21 cellular contexts compared by ENCODE assay signal in the genomic region with DNA sequence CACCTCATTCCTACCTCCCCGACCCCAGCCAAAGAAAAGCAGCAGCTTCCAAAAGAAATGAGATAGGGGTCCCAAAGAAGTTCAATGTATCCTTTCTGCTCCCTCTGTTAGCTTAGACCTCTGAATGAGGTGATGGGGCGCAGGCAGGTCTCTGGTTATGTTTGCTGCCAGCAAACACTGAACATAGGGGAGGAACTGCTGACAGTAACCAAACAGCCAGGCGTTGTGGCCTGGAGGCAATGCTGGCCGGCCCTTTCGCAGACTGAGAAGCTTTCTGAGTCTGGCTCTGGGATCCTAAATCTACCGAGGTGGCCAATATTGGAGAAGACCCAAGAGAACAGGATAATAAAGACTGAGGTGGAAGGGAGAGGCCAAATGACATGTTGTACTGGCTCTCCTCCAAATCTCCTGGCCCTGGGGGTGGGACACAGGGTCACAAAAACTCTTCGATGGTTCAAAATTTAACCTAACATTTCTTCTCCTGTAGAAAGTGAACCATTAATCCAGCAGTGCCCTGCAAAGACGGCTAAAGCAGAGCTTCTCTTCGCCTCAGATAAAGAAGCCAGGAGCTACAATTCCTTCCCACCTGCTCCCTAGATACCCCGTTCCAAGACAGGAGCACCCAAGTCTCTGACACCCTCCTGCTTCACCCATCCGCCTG. TPM values are rescaled to one million over a fixed set of nuclear protein-coding genes. Genes with fewer than 3 reads are reported as not detected.
DNase-seq lines count a peak whose midpoint lies in the region; ATAC-seq and TF ChIP-seq lines count a peak whose summit lies in the region.
"Had no signal": no experiment of that assay in that cellular context is flagged by ENCODE, and none has a peak within 500 bp of the region (broad histone marks: within the 10 kb centered on the region; RNA-seq: fewer than 3 reads in every experiment).

No MANE protein-coding gene starts in this region.

- H3K27me3 ChIP-seq in mesenchymal stem cell (ENCODE audit: control insufficient read depth in 1 of 2, insufficient read depth in 1 of 2, low read length in 2 of 2) (no peaks in the 10 kb centered on the region), transverse colon (no peaks in the 10 kb centered on the region)
- H3K27me3 ChIP-seq: brain microvascular endothelial cell, spleen had no signal

- no peak overlapping the region for H3K4ac ChIP-seq in mesenchymal stem cell (ENCODE audit: low read depth in 1 of 2, low read length in 2 of 2)

- no TSS peak for BruUV-seq in MCF 10A (replicated peaks; lab: Mats Ljungman, UMichigan)

- H3K9me3 ChIP-seq in mesenchymal stem cell (ENCODE audit: control insufficient read depth, low read length): no peaks in the 10 kb centered on the region
- no peaks in the 10 kb centered on the region for H3K9me3 ChIP-seq in transverse colon
- H3K9me3 ChIP-seq: spleen had no signal

- H3K9me3 Mint-ChIP-seq in activated naive CD4-positive, alpha-beta T cell treated with anti-CD3 and anti-CD28 coated beads, Interleukin-2, amount 50 U/mL, for 24 hours: no peaks in the 10 kb centered on the region
- H3K9me3 Mint-ChIP-seq in MCF 10A (ENCODE audit: unreplicated experiment): no peaks in the 10 kb centered on the region
- no peaks in the 10 kb centered on the region for H3K9me3 Mint-ChIP-seq in activated naive CD8-positive, alpha-beta T cell treated with anti-CD3 and anti-CD28 coated beads, Interleukin-2, amount 50 U/mL, for 24 hours
- H3K9me3 Mint-ChIP-seq: activated naive CD4-positive, alpha-beta T cell treated with anti-CD3 and anti-CD28 coated beads, Interleukin-2, amount 10 ng/mL, durations not matched to agents 7 days and 5 days; CD4-positive, alpha-beta memory T cell had no signal

- H3K36me3 Mint-ChIP-seq in activated naive CD4-positive, alpha-beta T cell treated with anti-CD3 and anti-CD28 coated beads, Interleukin-2, amount 50 U/mL, for 24 hours: no peaks in the 10 kb centered on the region
- H3K36me3 Mint-ChIP-seq in MCF 10A (ENCODE audit: insufficient read depth, unreplicated experiment): no peaks in the 10 kb centered on the region
- no peaks in the 10 kb centered on the region for H3K36me3 Mint-ChIP-seq in activated naive CD8-positive, alpha-beta T cell treated with anti-CD3 and anti-CD28 coated beads, Interleukin-2, amount 50 U/mL, for 24 hours (ENCODE audit: low read depth)
- H3K36me3 Mint-ChIP-seq: CD4-positive, alpha-beta memory T cell had no signal

- in situ Hi-C loops in transverse colon (cut with MboI; ENCODE audit: low pct_ligation_motif_present in 1 of 4, low pct_unique_long_range_greater_than_20kb in 1 of 4, low sequenced_read_pairs in 3 of 4): no loop called here

- POLR2A ChIA-PET in MCF 10A (lab: Yijun Ruan, JAX): interaction anchor here (0.6 to 6.0 kb wide), 15 partner anchors 10 to 201 kb away, joined by 3 to 61 read pairs (median 4); a partner anchor contains a TSS

- no peak overlapping the region for H3K23ac ChIP-seq in mesenchymal stem cell (ENCODE audit: low read length in 2 of 2)

- H3K79me1 ChIP-seq in mesenchymal stem cell (replicated peaks; ENCODE audit: low read length, poor library complexity, severe bottlenecking): no peaks in the 10 kb centered on the region

- no peak overlapping the region for H3K14ac ChIP-seq in mesenchymal stem cell (ENCODE audit: low read length in 2 of 2)

- H3K27ac Mint-ChIP-seq in activated naive CD4-positive, alpha-beta T cell treated with anti-CD3 and anti-CD28 coated beads, Interleukin-2, amount 50 U/mL, for 24 hours: peak overlapping the region; percentile 23
- H3K27ac Mint-ChIP-seq in MCF 10A (ENCODE audit: low read depth, unreplicated experiment): peak overlapping the region; percentile 94
- H3K27ac Mint-ChIP-seq in activated naive CD8-positive, alpha-beta T cell treated with anti-CD3 and anti-CD28 coated beads, Interleukin-2, amount 50 U/mL, for 24 hours: no peak overlapping the region
- H3K27ac Mint-ChIP-seq: activated naive CD4-positive, alpha-beta T cell treated with anti-CD3 and anti-CD28 coated beads, Interleukin-2, amount 10 ng/mL, durations not matched to agents 7 days and 5 days had no signal

- H3K4me1 ChIP-seq in mesenchymal stem cell (ENCODE audit: control insufficient read depth, insufficient read depth, low read depth, low read length): peaks cover 2% of the 10 kb centered on the region
- peaks cover 0 to 40% (median 21%) of the 10 kb centered on the region in 4 donors for H3K4me1 ChIP-seq in transverse colon

- intact Hi-C loops in MCF 10A (cut with micrococcal nuclease): loop anchor here (1.0 to 5.0 kb wide), 2 partner anchors 65 to 376 kb away; no protein-coding TSS in a partner anchor
- intact Hi-C loops in transverse colon (cut with DNase I; ENCODE audit: low total_unique reads): no loop called here

- H3K18ac ChIP-seq in mesenchymal stem cell (ENCODE audit: low read depth in 1 of 2, low read length in 2 of 2): no peak overlapping the region

- no peak overlapping the region for H2AFZ ChIP-seq in mesenchymal stem cell (ENCODE audit: low read depth, low read length)

- no peak for TF ChIP-seq CTCF in MCF 10A (IDR thresholded peaks at IDR 0.05; ENCODE audit: unreplicated experiment)
- no peak for TF ChIP-seq CTCF in transverse colon (IDR thresholded peaks at IDR 0.05)

- no peak overlapping the region for H3K27ac ChIP-seq in mesenchymal stem cell (ENCODE audit: low read length, poor library complexity, severe bottlenecking)
- peak overlapping the region; percentile 79 to 89 (median 87) for H3K27ac ChIP-seq in transverse colon
- H3K27ac ChIP-seq: brain microvascular endothelial cell, KMS-11, spleen had no signal

- no peak overlapping the region for H2BK15ac ChIP-seq in mesenchymal stem cell (ENCODE audit: low read depth, poor library complexity, severe bottlenecking)

- CTCF ChIA-PET in MCF 10A (lab: Yijun Ruan, JAX): interaction anchor here (0.5 to 7.9 kb wide), 13 partner anchors 11 to 794 kb away, joined by 3 to 71 read pairs (median 3); no protein-coding TSS in a partner anchor

- no peak overlapping the region for H3K4me3 Mint-ChIP-seq in activated naive CD4-positive, alpha-beta T cell treated with anti-CD3 and anti-CD28 coated beads, Interleukin-2, amount 50 U/mL, for 24 hours
- H3K4me3 Mint-ChIP-seq in MCF 10A (ENCODE audit: unreplicated experiment): peak overlapping the region; percentile 74
- no peak overlapping the region for H3K4me3 Mint-ChIP-seq in activated naive CD8-positive, alpha-beta T cell treated with anti-CD3 and anti-CD28 coated beads, Interleukin-2, amount 50 U/mL, for 24 hours
- H3K4me3 Mint-ChIP-seq: activated naive CD4-positive, alpha-beta T cell treated with anti-CD3 and anti-CD28 coated beads, Interleukin-2, amount 10 ng/mL, durations not matched to agents 7 days and 5 days; CD4-positive, alpha-beta memory T cell had no signal

- no peak overlapping the region for H3K4me2 ChIP-seq in mesenchymal stem cell (ENCODE audit: low read length, poor library complexity, severe bottlenecking)
- H3K4me2 ChIP-seq: KMS-11 had no signal

- peak overlapping the region in 1 of 2 experiments; percentile 54 for H3K4me3 ChIP-seq in mesenchymal stem cell (ENCODE audit: insufficient read depth in 1 of 2, low read depth in 1 of 2, low read length in 2 of 2)
- H3K4me3 ChIP-seq in transverse colon: peak overlapping the region in 2 of 4 donors; percentile 33 to 46
- H3K4me3 ChIP-seq: spleen had no signal

- no peak overlapping the region for H4K91ac ChIP-seq in mesenchymal stem cell (ENCODE audit: low read length)

- peaks cover 16% of the 10 kb centered on the region for H3K4me1 Mint-ChIP-seq in activated naive CD4-positive, alpha-beta T cell treated with anti-CD3 and anti-CD28 coated beads, Interleukin-2, amount 50 U/mL, for 24 hours
- H3K4me1 Mint-ChIP-seq in MCF 10A (ENCODE audit: insufficient read depth, unreplicated experiment): peaks cover 35% of the 10 kb centered on the region
- peaks cover 13% of the 10 kb centered on the region for H3K4me1 Mint-ChIP-seq in activated naive CD8-positive, alpha-beta T cell treated with anti-CD3 and anti-CD28 coated beads, Interleukin-2, amount 50 U/mL, for 24 hours

- DNase-seq in activated naive CD4-positive, alpha-beta T cell treated with Interleukin-2 at 50 U/mL for 16 hours: no peak
- DNase-seq in MCF 10A (ENCODE audit: unreplicated experiment) (no peak), mesenchymal stem cell (no peak), transverse colon (peak; percentile 19), T-helper 9 cell (no peak), KG1 (lab: John Stamatoyannopoulos, UW) (no peak)
- DNase-seq in activated naive CD8-positive, alpha-beta T cell treated with anti-CD3 and anti-CD28 coated beads, Interleukin-2, amount 50 U/mL, for 24 hours: no peak
- DNase-seq: activated CD4-positive, alpha-beta T cell treated with anti-CD3 and anti-CD28 coated beads for 48 hours; activated naive CD4-positive, alpha-beta T cell treated with anti-CD3 and anti-CD28 coated beads, Interleukin-2, amount 10 ng/mL, durations not matched to agents 7 days and 5 days; brain microvascular endothelial cell; CD4-positive, alpha-beta memory T cell; DND-41; NCI-H1417; NCI-H226; spleen; stimulated activated naive CD4-positive, alpha-beta T cell; T1000 had no signal

- H4K8ac ChIP-seq in mesenchymal stem cell (ENCODE audit: low read length): no peak overlapping the region

- 87% methylated on average over 11 of the region's 11 CpGs for WGBS in mesenchymal stem cell
- WGBS in transverse colon (ENCODE audit: low coverage in 1 of 2), 2 donors: 51 to 53% methylated on average over 4 to 11 of the region's 11 CpGs

- H3K36me3 ChIP-seq in mesenchymal stem cell (ENCODE audit: control insufficient read depth in 1 of 2, insufficient read depth in 2 of 2, low read depth in 1 of 2, low read length in 2 of 2) (no peaks in the 10 kb centered on the region), transverse colon (no peaks in the 10 kb centered on the region)
- H3K36me3 ChIP-seq: brain microvascular endothelial cell had no signal

- TF ChIP-seq EP300 in transverse colon (IDR thresholded peaks at IDR 0.05; ENCODE audit: low read depth): no peak

- peak overlapping the region; percentile 62 for H3K9ac ChIP-seq in mesenchymal stem cell (ENCODE audit: low read length)
- H3K9ac ChIP-seq: KMS-11 had no signal

- H2BK5ac ChIP-seq in mesenchymal stem cell (ENCODE audit: low read depth, low read length, poor library complexity, severe bottlenecking): no peak overlapping the region

- no peaks in the 10 kb centered on the region for H3K27me3 Mint-ChIP-seq in activated naive CD4-positive, alpha-beta T cell treated with anti-CD3 and anti-CD28 coated beads, Interleukin-2, amount 50 U/mL, for 24 hours
- H3K27me3 Mint-ChIP-seq in MCF 10A (ENCODE audit: insufficient read depth, unreplicated experiment): no peaks in the 10 kb centered on the region
- H3K27me3 Mint-ChIP-seq in activated naive CD8-positive, alpha-beta T cell treated with anti-CD3 and anti-CD28 coated beads, Interleukin-2, amount 50 U/mL, for 24 hours: no peaks in the 10 kb centered on the region
- H3K27me3 Mint-ChIP-seq: CD4-positive, alpha-beta memory T cell had no signal

- no peak overlapping the region for H2AK5ac ChIP-seq in mesenchymal stem cell (ENCODE audit: low read length, severe bottlenecking)

- peak; percentile 14 for TF ChIP-seq POLR2A in transverse colon (IDR thresholded peaks at IDR 0.05)

- ATAC-seq in activated naive CD8-positive, alpha-beta T cell treated with anti-CD3 and anti-CD28 coated beads, Interleukin-2, amount 50 U/mL, for 24 hours: no peak

- H2BK120ac ChIP-seq in mesenchymal stem cell (ENCODE audit: low read depth, low read length): peak overlapping the region; percentile 8

- H2BK12ac ChIP-seq in mesenchymal stem cell (ENCODE audit: low read length in 2 of 2): no peak overlapping the region

RNA-seq across cellular contexts. Expression of a gene that starts 19.6 kb away (rescaled TPM):
- total RNA-seq in MCF 10A (2022) (477 and 589 TPM in 2 replicates), transverse colon (100 to 1,000 TPM in 2 of 4 donors, 10 to 100 TPM in 2; 51.2 to 275 (median 168) TPM)
- polyA plus RNA-seq in mesenchymal stem cell (2013, experiment 1 of 2): 523 TPM
- polyA plus RNA-seq in mesenchymal stem cell (2013, experiment 2 of 2): 523 TPM

RNA-seq across cellular contexts. Expression of a gene that starts 22.8 kb away (rescaled TPM):
- total RNA-seq in MCF 10A (2022): 498 and 555 TPM in 2 replicates
- 58.9 TPM for polyA plus RNA-seq in mesenchymal stem cell (2013, experiment 1 of 2)
- 55.6 TPM for polyA plus RNA-seq in mesenchymal stem cell (2013, experiment 2 of 2)
- 100 to 1,000 TPM; 107 to 244 (median 169) TPM for total RNA-seq in transverse colon

RNA-seq across cellular contexts. Expression of a gene that starts 52.4 kb away (rescaled TPM):
- total RNA-seq in MCF 10A (2022): 49.0 and 51.4 TPM in 2 replicates
- polyA plus RNA-seq in mesenchymal stem cell (2013, experiment 1 of 2): 21.8 TPM
- polyA plus RNA-seq in mesenchymal stem cell (2013, experiment 2 of 2): 21.1 TPM
- total RNA-seq in transverse colon: 10 to 100 TPM in 3 of 4 donors, 1 to 10 TPM in 1; 7.9 to 21.3 (median 16.1) TPM

RNA-seq across cellular contexts. Expression of a gene that starts 53.4 kb away (rescaled TPM):
- 88.1 and 104 TPM in 2 replicates for total RNA-seq in MCF 10A (2022)
- polyA plus RNA-seq in mesenchymal stem cell (2013, experiment 1 of 2): 87.6 TPM
- 91.2 TPM for polyA plus RNA-seq in mesenchymal stem cell (2013, experiment 2 of 2)
- total RNA-seq in transverse colon: 10 to 100 TPM; 20.9 to 70.9 (median 47.5) TPM

RNA-seq across cellular contexts. Expression of a gene that starts 59.7 kb away (rescaled TPM):
- total RNA-seq in MCF 10A (2022) (not detected in 2 replicates), transverse colon (10 to 100 TPM in 1 of 4 donors, 1 to 10 TPM in 2, under 1 TPM in 1; 0.80 to 11.6 (median 2.5) TPM)
- polyA plus RNA-seq in mesenchymal stem cell (2013, experiment 1 of 2): not detected
- not detected for polyA plus RNA-seq in mesenchymal stem cell (2013, experiment 2 of 2)
- total RNA-seq: CD4-positive, alpha-beta memory T cell; fibroblast of lung had no signal
- polyA plus RNA-seq: fibroblast of lung, keratinocyte had no signal
